18 cellular contexts compared by ENCODE assay signal in genomic region chr20:63877755-63878470, GRCh38. TPM values are rescaled to one million over a fixed set of nuclear protein-coding genes. Genes with fewer than 3 reads are reported as not detected.
DNase-seq lines count a peak whose midpoint lies in the region; ATAC-seq and TF ChIP-seq lines count a peak whose summit lies in the region.
"Had no signal": no experiment of that assay in that cellular context is flagged by ENCODE, and none has a peak within 500 bp of the region (broad histone marks: within the 10 kb centered on the region; RNA-seq: fewer than 3 reads in every experiment).

No MANE protein-coding gene starts in this region.

- DNase-seq in activated T-cell treated with anti-CD3 and anti-CD28 coated beads, Interleukin-2, amount 50 U/mL, for 24 hours, result no peak
- no peak for DNase-seq in activated T-cell treated with anti-CD3 and anti-CD28 coated beads, Interleukin-2, amount 50 U/mL, for 48 hours
- DNase-seq in RWPE2 (ENCODE audit: low spot score) (peak; percentile 83), right lobe of liver (no peak), gastrocnemius medialis (peak; percentile 39 to 75), NCI-H345 treated with DMSO at 0.1 percent for 48 hours (lab: John Stamatoyannopoulos, UW; ENCODE audit: unreplicated experiment) (no peak), NCI-H1105 (lab: John Stamatoyannopoulos, UW) (no peak)
- DNase-seq: 8988T, Calu3, DMS79, HFFc6, NCI-H1092 treated with DMSO at 0.1 percent for 48 hours, NCI-H1930, NCI-H510A treated with DMSO at 0.1 percent for 48 hours had no signal

- H3K4me3 ChIP-seq in RWPE2 (ENCODE audit: severe bottlenecking), result no peak overlapping the region
- no peak overlapping the region for H3K4me3 ChIP-seq in right lobe of liver
- no peak overlapping the region for H3K4me3 ChIP-seq in gastrocnemius medialis

- no peak overlapping the region for H3K27ac ChIP-seq in RWPE2 (ENCODE audit: poor library complexity, severe bottlenecking)
- H3K27ac ChIP-seq in right lobe of liver, result no peak overlapping the region
- H3K27ac ChIP-seq in gastrocnemius medialis, result peak overlapping the region; percentile 77 to 83 (median 80)
- H3K27ac ChIP-seq: KMS-11 had no signal

- no peaks in the 10 kb centered on the region for H3K27me3 ChIP-seq in RWPE2 (ENCODE audit: insufficient read depth, poor library complexity, severe bottlenecking)
- H3K27me3 ChIP-seq in right lobe of liver, result no peaks in the 10 kb centered on the region
- H3K27me3 ChIP-seq in gastrocnemius medialis, result no peaks in the 10 kb centered on the region

- H3K36me3 ChIP-seq in RWPE2 (ENCODE audit: low read depth) (peaks cover 87% of the 10 kb centered on the region), right lobe of liver (peaks cover 2 to 56% (median 18%) of the 10 kb centered on the region in 4 donors), gastrocnemius medialis (peaks cover 0 to 39% of the 10 kb centered on the region in 2 donors)

- H3K27ac Mint-ChIP-seq in activated T-cell treated with anti-CD3 and anti-CD28 coated beads, Interleukin-2, amount 50 U/mL, for 24 hours, result peak overlapping the region; percentile 14
- H3K27ac Mint-ChIP-seq: HFFc6 had no signal

- TF ChIP-seq CTCF in RWPE2 (IDR thresholded peaks at IDR 0.05; ENCODE audit: poor library complexity, severe bottlenecking) (no peak), right lobe of liver (IDR thresholded peaks at IDR 0.05) (no peak), gastrocnemius medialis (IDR thresholded peaks at IDR 0.05 in 4 of 5, conservative IDR thresholded peaks at IDR 0.05 in 1 of 5) (no peak)

- H3K9me3 ChIP-seq in RWPE2 (ENCODE audit: severe bottlenecking) (no peaks in the 10 kb centered on the region), right lobe of liver (no peaks in the 10 kb centered on the region), gastrocnemius medialis (no peaks in the 10 kb centered on the region)

- no peak overlapping the region for H3K4me3 Mint-ChIP-seq in activated T-cell treated with anti-CD3 and anti-CD28 coated beads, Interleukin-2, amount 50 U/mL, for 24 hours
- H3K4me3 Mint-ChIP-seq: HFFc6 had no signal

- WGBS in right lobe of liver (ENCODE audit: insufficient coverage, low coverage, low lambda C conversion rate, missing lambda C conversion rate), result 89% methylated on average over 8 of the region's 32 CpGs

- no peaks in the 10 kb centered on the region for H3K9me3 Mint-ChIP-seq in activated T-cell treated with anti-CD3 and anti-CD28 coated beads, Interleukin-2, amount 50 U/mL, for 24 hours
- H3K9me3 Mint-ChIP-seq: HFFc6 had no signal

- peaks cover 9% of the 10 kb centered on the region for H3K4me1 ChIP-seq in RWPE2 (ENCODE audit: insufficient read depth, poor library complexity, severe bottlenecking)
- no peaks in the 10 kb centered on the region for H3K4me1 ChIP-seq in right lobe of liver
- peaks cover 18 to 19% of the 10 kb centered on the region in 2 donors for H3K4me1 ChIP-seq in gastrocnemius medialis

- H3K36me3 Mint-ChIP-seq in activated T-cell treated with anti-CD3 and anti-CD28 coated beads, Interleukin-2, amount 50 U/mL, for 24 hours (ENCODE audit: low read depth), result peaks cover 89% of the 10 kb centered on the region

- TF ChIP-seq POLR2A in right lobe of liver (IDR thresholded peaks at IDR 0.05), result no peak
- TF ChIP-seq POLR2A in gastrocnemius medialis (IDR thresholded peaks at IDR 0.05), result peak; percentile 15 to 42

- intact Hi-C loops in right lobe of liver (cut with DNase I), result no loop called here
- intact Hi-C loops in gastrocnemius medialis (cut with DNase I; ENCODE audit: low total_unique reads), result no loop called here

- ATAC-seq in RWPE2 (ENCODE audit: low read depth), result no peak
- ATAC-seq in right lobe of liver, result peak; percentile 12 to 57 (median 40)
- peak; percentile 95 to 96 for ATAC-seq in gastrocnemius medialis
- ATAC-seq in GM21723 (IDR thresholded peaks at IDR 0.05; ENCODE audit: unreplicated experiment), result no peak

- in situ Hi-C loops in gastrocnemius medialis (cut with MboI; ENCODE audit: low sequenced_read_pairs in 4 of 4), result no loop called here

- no peaks in the 10 kb centered on the region for H3K27me3 Mint-ChIP-seq in activated T-cell treated with anti-CD3 and anti-CD28 coated beads, Interleukin-2, amount 50 U/mL, for 24 hours

- peaks cover 16% of the 10 kb centered on the region for H3K4me1 Mint-ChIP-seq in activated T-cell treated with anti-CD3 and anti-CD28 coated beads, Interleukin-2, amount 50 U/mL, for 24 hours (ENCODE audit: low read depth)

RNA-seq across cellular contexts. Expression of gene TPD52L2, which starts 12.8 kb away (rescaled TPM):
- total RNA-seq in right lobe of liver (10 to 100 TPM; 20.1 to 46.8 (median 30.5) TPM), gastrocnemius medialis (10 to 100 TPM; 57.7 to 92.4 (median 59.8) TPM)

RNA-seq across cellular contexts. Expression of gene ABHD16B, which starts 16.6 kb away (rescaled TPM):
- total RNA-seq in right lobe of liver (not detected), gastrocnemius medialis (not detected)
- total RNA-seq: HFFc6, MCF 10A, SK-MEL-5 had no signal

RNA-seq across cellular contexts. Expression of gene DNAJC5, which starts 17.0 kb away (rescaled TPM):
- total RNA-seq in right lobe of liver (10 to 100 TPM; 10.7 to 26.0 (median 15.1) TPM), gastrocnemius medialis (10 to 100 TPM; 18.5 to 26.4 (median 22.5) TPM)

RNA-seq across cellular contexts. Expression of gene ZBTB46, which starts 46.8 kb away (rescaled TPM):
- total RNA-seq in right lobe of liver (1 to 10 TPM; 1.2 to 4.2 (median 2.4) TPM), gastrocnemius medialis (1 to 10 TPM; 4.3 to 7.1 (median 5.6) TPM)

Comparison
In these comparisons a context has a peak if more than half of its experiments do, and no peak if none do; other contexts are left out.
1. DNase-seq: peak in RWPE2 (single experiment) and gastrocnemius medialis (2 of 2); none in activated T-cell treated with anti-CD3 and anti-CD28 coated beads, Interleukin-2, amount 50 U/mL, for 24 hours (single experiment), activated T-cell treated with anti-CD3 and anti-CD28 coated beads, Interleukin-2, amount 50 U/mL, for 48 hours (0 of 2), right lobe of liver (0 of 3), NCI-H345 treated with DMSO at 0.1 percent for 48 hours (single experiment) and NCI-H1105 (single experiment).
2. ATAC-seq: peak in right lobe of liver (4 of 4) and gastrocnemius medialis (2 of 2); none in RWPE2 (single experiment) and GM21723 (single experiment).
3. H3K27ac ChIP-seq: peak in gastrocnemius medialis (4 of 4); none in RWPE2 (single experiment) and right lobe of liver (0 of 3).